ENCODE assay signal across 10 cellular contexts in the genomic region with DNA sequence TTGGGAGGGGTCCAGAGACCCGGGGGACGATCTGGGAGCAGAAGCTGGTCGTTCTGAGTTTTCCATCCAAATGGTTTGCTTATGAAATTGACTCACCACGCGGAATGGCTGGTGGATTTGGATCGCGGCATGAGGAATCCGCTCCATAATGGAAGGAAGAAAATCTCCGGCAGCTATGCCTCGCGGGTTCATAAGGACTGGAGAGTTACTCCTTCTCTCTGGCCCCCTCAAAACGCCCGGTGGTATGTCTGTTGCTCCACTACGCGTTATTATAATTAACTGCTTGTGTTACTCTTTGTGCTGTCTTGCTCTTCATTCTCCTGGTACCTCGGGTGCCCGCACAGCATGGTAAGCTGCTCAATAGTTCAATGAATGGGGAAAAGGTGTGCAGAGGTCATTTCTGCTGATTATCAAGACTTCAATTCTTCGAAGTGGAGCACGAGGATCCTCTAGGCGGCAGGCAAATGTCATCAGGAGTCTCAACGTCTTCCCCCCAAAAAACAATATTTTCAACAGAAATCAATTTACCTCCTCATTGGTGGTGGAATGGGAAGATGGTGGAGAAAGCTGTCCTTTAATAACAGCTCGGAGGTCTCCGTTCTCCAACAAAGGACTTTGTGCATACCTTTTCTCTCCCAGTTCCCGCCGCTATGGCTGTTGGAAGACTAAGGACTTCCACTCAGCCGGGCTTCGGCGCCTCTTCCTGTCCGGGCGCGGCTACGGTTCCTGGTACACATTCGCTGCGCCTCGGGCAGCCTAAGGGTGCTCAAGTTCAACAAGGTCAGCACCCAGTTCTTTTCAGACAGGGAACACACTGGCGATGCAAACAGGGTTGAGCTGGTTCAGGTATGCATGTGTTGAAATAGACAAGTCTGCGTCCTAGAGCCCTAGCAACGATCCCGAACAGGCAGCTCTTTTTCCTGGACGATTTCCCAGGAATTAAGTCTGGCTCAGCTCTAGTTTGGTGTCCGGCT. TPM values are rescaled to one million over a fixed set of nuclear protein-coding genes. Genes with fewer than 3 reads are reported as not detected.
A peak's percentile ranks its signal among the peaks of the same experiment; 100 is the strongest.
DNase-seq lines count a peak whose midpoint lies in the region; ATAC-seq and TF ChIP-seq lines count a peak whose summit lies in the region.
"Had no signal": no experiment of that assay in that cellular context is flagged by ENCODE, and none has a peak within 500 bp of the region (broad histone marks: within the 10 kb centered on the region; RNA-seq: fewer than 3 reads in every experiment).

No MANE protein-coding gene starts in this region.

- no peaks in the 10 kb centered on the region for H3K9me3 ChIP-seq in osteoblast (ENCODE audit: low read depth, low read length)

- DNase-seq in NCI-H2227 treated with DMSO at 0.1 percent for 48 hours (lab: John Stamatoyannopoulos, UW) = peak; percentile 32
- DNase-seq in NCI-H2227 (lab: John Stamatoyannopoulos, UW; ENCODE audit: unreplicated experiment) = no peak
- peak; percentile 42 for DNase-seq in RPMI7951 (ENCODE audit: low read depth)
- peak; percentile 40 to 42 for DNase-seq in erythroblast (lab: John Stamatoyannopoulos, UW)
- DNase-seq in osteoblast (ENCODE audit: insufficient read length, low spot score, missing footprints) = peak; percentile 70
- DNase-seq in stimulated activated naive CD4-positive, alpha-beta T cell treated with Interleukin-2 at 50 U/mL for 16 hours (lab: John Stamatoyannopoulos, UW) = no peak
- no peak for DNase-seq in Kasumi-1 (lab: John Stamatoyannopoulos, UW)
- DNase-seq: T-helper 9 cell had no signal

- H3K4me3 ChIP-seq in osteoblast (ENCODE audit: insufficient read depth, low read length) = peak overlapping the region; percentile 68

- H4K20me1 ChIP-seq in osteoblast (ENCODE audit: insufficient read depth, low read length) = no peaks in the 10 kb centered on the region

- H2AFZ ChIP-seq in osteoblast (ENCODE audit: low read length) = peak overlapping the region; percentile 89

- ATAC-seq in GM21723 (IDR thresholded peaks at IDR 0.05; ENCODE audit: unreplicated experiment) = no peak

- no peaks in the 10 kb centered on the region for H3K36me3 ChIP-seq in osteoblast (ENCODE audit: insufficient read depth, low read length)

- no peak for TF ChIP-seq POLR2A in erythroblast (IDR thresholded peaks at IDR 0.05; ENCODE audit: low read length)

- peak overlapping the region; percentile 78 for H3K4me2 ChIP-seq in osteoblast (ENCODE audit: insufficient read depth, low read length)
- H3K4me2 ChIP-seq: KMS-11 had no signal

- no peak for TF ChIP-seq CTCF in osteoblast (IDR thresholded peaks at IDR 0.05; ENCODE audit: extremely low read depth, low read depth, low read length)

- peaks cover 3% of the 10 kb centered on the region for H3K27me3 ChIP-seq in osteoblast (ENCODE audit: insufficient read depth, low read length)

- H3K4me1 ChIP-seq in osteoblast (ENCODE audit: insufficient read depth, low read length) = peaks cover 13% of the 10 kb centered on the region

- no peak overlapping the region for H3K27ac ChIP-seq in osteoblast (ENCODE audit: low read depth, low read length)
- H3K27ac ChIP-seq: KMS-11 had no signal

- no peaks in the 10 kb centered on the region for H3K79me2 ChIP-seq in osteoblast (ENCODE audit: insufficient read depth, low read length)

RNA-seq across cellular contexts. Expression of gene PRSS16, which starts 9.2 kb away (rescaled TPM):
- 0.36 TPM in 1 of 2 replicates, not detected in the other for total RNA-seq in RPMI7951 (2014; rRNA removed; shearing (Covaris generic))
- total RNA-seq in osteoblast = not detected in 2 replicates

Comparison
In these comparisons a context has a peak if more than half of its experiments do, and no peak if none do; other contexts are left out.
1. DNase-seq: peak in NCI-H2227 treated with DMSO at 0.1 percent for 48 hours (single experiment), RPMI7951 (single experiment), erythroblast (2 of 2) and osteoblast (single experiment); none in NCI-H2227 (single experiment), stimulated activated naive CD4-positive, alpha-beta T cell treated with Interleukin-2 at 50 U/mL for 16 hours (single experiment) and Kasumi-1 (0 of 2).